ENCODE assay signal across 1 cellular context in genomic region chr3:158097571-158098553, GRCh38.
TF ChIP-seq lines count a peak whose summit lies in the region.

No MANE protein-coding gene starts in this region.

TF ChIP-seq in HepG2, 621 proteins besides CTCF, POLR2A, EP300 and RAD21 (continued from another document and continues in another):
- peak; percentile 100 for TF ChIP-seq ZNF512B (CRISPR knock-in tag; IDR thresholded peaks at IDR 0.05; ENCODE audit: borderline replicate concordance)
- peak; percentile 98 for TF ChIP-seq ZNF547 (CRISPR knock-in tag; IDR thresholded peaks at IDR 0.05)
- peak; percentile 38; the same call in 1 of the 2 replicates for TF ChIP-seq ZNF317 (CRISPR knock-in tag; IDR thresholded peaks at IDR 0.05)
- peak; percentile 89 for TF ChIP-seq GABPB1 (CRISPR knock-in tag; IDR thresholded peaks at IDR 0.05)
- TF ChIP-seq SRF (IDR thresholded peaks at IDR 0.05; ENCODE audit: low read depth, low read length), result no peak
- peak; percentile 96 for TF ChIP-seq BORCS8-MEF2B (CRISPR knock-in tag; IDR thresholded peaks at IDR 0.05)
- TF ChIP-seq ZFYVE20 (CRISPR knock-in tag; IDR thresholded peaks at IDR 0.05; ENCODE audit: borderline replicate concordance, low read depth), result peak; percentile 89; the same call in 1 of the 2 replicates
- no peak for TF ChIP-seq ATM (IDR thresholded peaks at IDR 0.05; ENCODE audit: borderline replicate concordance)
- 0 out of 2 replicates have a peak, but pooled peaks have one; percentile 41 for TF ChIP-seq ZMYM3 (CRISPR knock-in tag; IDR thresholded peaks at IDR 0.05)
- TF ChIP-seq GFI1 (CRISPR knock-in tag; IDR thresholded peaks at IDR 0.05; ENCODE audit: borderline replicate concordance), result peak; percentile 58; the same call in 1 of the 2 replicates
- peak; percentile 80 for TF ChIP-seq HOXA3 (CRISPR knock-in tag; IDR thresholded peaks at IDR 0.05)
- peak; percentile 80 for TF ChIP-seq HBP1 (CRISPR knock-in tag; IDR thresholded peaks at IDR 0.05; ENCODE audit: low read depth)
- peak; percentile 86 for TF ChIP-seq KLF11 (CRISPR knock-in tag; IDR thresholded peaks at IDR 0.05)
- peak; percentile 87 for TF ChIP-seq ELF3 (CRISPR knock-in tag; IDR thresholded peaks at IDR 0.05)
- peak; percentile 92 for TF ChIP-seq ZNF225 (CRISPR knock-in tag; IDR thresholded peaks at IDR 0.05)
- peak; percentile 79 for TF ChIP-seq ZSCAN25 (CRISPR knock-in tag; IDR thresholded peaks at IDR 0.05)
- TF ChIP-seq ARID3A (IDR thresholded peaks at IDR 0.05; ENCODE audit: low read depth, low read length), result no peak
- no peak for TF ChIP-seq ZNF841 (CRISPR knock-in tag; IDR thresholded peaks at IDR 0.05; ENCODE audit: borderline replicate concordance)
- TF ChIP-seq STAT5B (CRISPR knock-in tag; IDR thresholded peaks at IDR 0.05), result peak; percentile 69; the same call in 1 of the 2 replicates
- peak; percentile 95 for TF ChIP-seq ZNF407 (CRISPR knock-in tag; IDR thresholded peaks at IDR 0.05; ENCODE audit: not compliant biosample characterization)
- TF ChIP-seq ZNF773 (CRISPR knock-in tag; IDR thresholded peaks at IDR 0.05; ENCODE audit: borderline replicate concordance), result peak; percentile 92; the same call in 1 of the 2 replicates
- TF ChIP-seq RFXANK (CRISPR knock-in tag; IDR thresholded peaks at IDR 0.05), result peak; percentile 67; the same call in 1 of the 2 replicates
- TF ChIP-seq ARID4A (CRISPR knock-in tag; IDR thresholded peaks at IDR 0.05; ENCODE audit: borderline replicate concordance), result peak; percentile 78; the same call in 1 of the 2 replicates
- TF ChIP-seq SOX6 (IDR thresholded peaks at IDR 0.05), result no peak
- TF ChIP-seq SOX6 (CRISPR knock-in tag; IDR thresholded peaks at IDR 0.05), result peak; percentile 63
- TF ChIP-seq KDM5B (CRISPR knock-in tag; IDR thresholded peaks at IDR 0.05; ENCODE audit: borderline replicate concordance), result peak; percentile 98
- no peak for TF ChIP-seq ZUFSP (CRISPR knock-in tag; IDR thresholded peaks at IDR 0.05; ENCODE audit: borderline replicate concordance)
- no peak; the same call in 1 of the 2 replicates for TF ChIP-seq RCOR2 (CRISPR knock-in tag; IDR thresholded peaks at IDR 0.05)
- TF ChIP-seq MAF1 (CRISPR knock-in tag; IDR thresholded peaks at IDR 0.05; ENCODE audit: borderline replicate concordance), result peak; percentile 91; the same call in 1 of the 2 replicates
- TF ChIP-seq CCDC6 (CRISPR knock-in tag; IDR thresholded peaks at IDR 0.05), result peak; percentile 83
- TF ChIP-seq CAMTA2 (CRISPR knock-in tag; IDR thresholded peaks at IDR 0.05; ENCODE audit: borderline replicate concordance), result peak; percentile 52; the same call in 1 of the 2 replicates
- peak; percentile 87; the same call in 1 of the 2 replicates for TF ChIP-seq ZNF589 (CRISPR knock-in tag; conservative IDR thresholded peaks at IDR 0.05)
- no peak for TF ChIP-seq ZNF713 (CRISPR knock-in tag; IDR thresholded peaks at IDR 0.05)
- no peak for TF ChIP-seq ZNF644 (CRISPR knock-in tag; IDR thresholded peaks at IDR 0.05; ENCODE audit: low read depth)
- TF ChIP-seq CERS6 (CRISPR knock-in tag; IDR thresholded peaks at IDR 0.05), result peak; percentile 82; the same call in 1 of the 2 replicates
- peak; percentile 78; the same call in 1 of the 2 replicates for TF ChIP-seq ZNF546 (CRISPR knock-in tag; conservative IDR thresholded peaks at IDR 0.05)
- TF ChIP-seq ZFP36L2 (CRISPR knock-in tag; IDR thresholded peaks at IDR 0.05), result peak; percentile 96; the same call in 1 of the 2 replicates
- no peak for TF ChIP-seq ZNF672 (CRISPR knock-in tag; IDR thresholded peaks at IDR 0.05)
- no peak for TF ChIP-seq TCF12 (IDR thresholded peaks at IDR 0.05)
- TF ChIP-seq TCF12 (CRISPR knock-in tag; IDR thresholded peaks at IDR 0.05), result no peak
- no peak; the same call in 1 of the 2 replicates for TF ChIP-seq GATA4 (IDR thresholded peaks at IDR 0.05; ENCODE audit: borderline replicate concordance, low read depth)
